ENCODE assay signal across 17 cellular contexts in the genomic region with DNA sequence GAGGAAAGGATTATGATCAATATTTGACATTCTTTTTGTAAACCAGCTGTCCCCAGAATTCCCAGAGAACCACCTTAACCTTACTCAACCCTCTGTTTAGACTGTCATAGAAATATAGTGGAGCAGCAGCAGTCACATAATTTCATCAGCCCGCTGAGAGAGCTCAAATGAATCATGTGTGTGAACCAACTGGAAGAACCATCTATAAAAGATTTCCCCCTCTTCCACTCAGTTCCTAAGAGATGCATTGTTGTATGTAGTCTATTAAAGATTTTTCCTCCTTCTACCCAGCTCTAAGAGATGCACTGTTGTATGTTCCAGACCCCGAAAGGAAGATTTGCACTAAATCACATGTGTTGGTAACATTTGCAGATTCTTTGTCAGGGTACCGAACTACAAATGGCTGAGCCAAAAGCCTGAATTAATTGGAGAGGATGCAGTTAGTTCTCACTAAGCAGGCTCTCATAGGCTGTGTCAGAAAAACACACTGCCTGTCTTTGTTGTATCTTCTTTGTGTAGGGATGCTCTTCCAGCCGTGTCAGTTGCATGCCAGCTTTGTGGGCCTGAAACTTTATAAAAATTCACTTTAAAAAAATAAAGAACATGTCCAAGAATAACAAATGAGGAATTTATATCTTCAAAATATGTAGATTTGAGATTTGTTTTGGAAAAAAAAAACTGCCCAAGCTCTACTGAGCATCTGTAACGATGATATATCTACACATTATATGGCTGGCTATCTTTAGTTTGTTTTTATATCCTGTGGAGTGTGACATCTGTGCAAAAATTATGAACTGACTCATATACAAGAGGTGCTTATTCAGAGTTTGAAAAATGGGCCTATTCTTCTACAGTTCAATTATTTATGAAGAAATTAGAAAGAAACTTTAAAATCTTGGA.
DNase-seq lines count a peak whose midpoint lies in the region; FAIRE-seq and TF ChIP-seq lines count a peak whose summit lies in the region.
"Had no signal": no experiment of that assay in that cellular context is flagged by ENCODE, and none has a peak within 500 bp of the region (broad histone marks: within the 10 kb centered on the region; RNA-seq: fewer than 3 reads in every experiment).

No MANE protein-coding gene starts in this region.

- H2BK120ac ChIP-seq in H1 (replicated peaks; ENCODE audit: low read depth, low read length) = no peak overlapping the region

- H3K23me2 ChIP-seq in H1 (ENCODE audit: low read depth, low read length) = no peaks in the 10 kb centered on the region

- H3K4me3 Mint-ChIP-seq in nephron = no peak overlapping the region
- H3K4me3 Mint-ChIP-seq: activated CD4-positive, alpha-beta T cell treated with anti-CD3 and anti-CD28 coated beads, Interleukin-2, amount 10 ng/mL, durations not matched to agents 24 days and 14 days; activated naive CD4-positive, alpha-beta T cell treated with anti-CD3 and anti-CD28 coated beads, Interleukin-2, amount 50 U/mL, for 24 hours had no signal

- H2BK5ac ChIP-seq in H1 (ENCODE audit: low read depth, low read length) = no peak overlapping the region

- no peak for TF ChIP-seq EP300 in H1 (IDR thresholded peaks at IDR 0.05; ENCODE audit: borderline replicate concordance in 1 of 2, low read depth in 2 of 2, low read length in 2 of 2)

- H3K4me3 ChIP-seq in H1 (ENCODE audit: extremely low read depth in 1 of 4, insufficient read depth in 2 of 4, low read depth in 3 of 4, low read length in 4 of 4) (no peak overlapping the region), esophagus squamous epithelium (no peak overlapping the region)
- H3K4me3 ChIP-seq: psoas muscle, suprapubic skin had no signal

- no peaks in the 10 kb centered on the region for H3K36me3 ChIP-seq in H1 (ENCODE audit: control insufficient read depth in 2 of 4, insufficient read depth in 4 of 4, low read length in 3 of 4)
- H3K36me3 ChIP-seq in esophagus squamous epithelium = no peaks in the 10 kb centered on the region
- H3K36me3 ChIP-seq: suprapubic skin had no signal

- DNase-seq in HEK293T (ENCODE audit: extremely low spot score) (no peak), OCI-M1 (lab: John Stamatoyannopoulos, UW) (peak; percentile 5), H1 (ENCODE audit: low read depth in 1 of 2, low spot score in 2 of 2) (no peak), NCI-H2029 (lab: John Stamatoyannopoulos, UW) (no peak), esophagus squamous epithelium (lab: John Stamatoyannopoulos, UW) (no peak), cerebellar nuclear complex (lab: John Stamatoyannopoulos, UW) (no peak)
- DNase-seq in stimulated activated naive CD4-positive, alpha-beta T cell treated with Interleukin-2 at 50 U/mL for 16 hours (lab: John Stamatoyannopoulos, UW) = no peak
- DNase-seq: activated CD4-positive, alpha-beta T cell treated with anti-CD3 and anti-CD28 coated beads, Interleukin-2, amount 10 ng/mL, durations not matched to agents 24 days and 14 days; activated T-cell treated with anti-CD3 and anti-CD28 coated beads for 4 hours; central memory CD4-positive, alpha-beta T cell; NCI-H1694; psoas muscle; T-helper 9 cell had no signal

- POLR2A ChIA-PET in HEK293T (lab: Yijun Ruan, JAX) (no interaction called here), H1 (lab: Charles Lee; ENCODE audit: partially characterized antibody) (no interaction called here)

- no peak for TF ChIP-seq RAD21 in H1 (IDR thresholded peaks at IDR 0.05 in 1 of 2, conservative IDR thresholded peaks at IDR 0.05 in 1 of 2; ENCODE audit: low read depth in 2 of 2, low read length in 2 of 2)

- H2BK15ac ChIP-seq in H1 (ENCODE audit: low read length) = no peak overlapping the region

- H4K91ac ChIP-seq in H1 (replicated peaks; ENCODE audit: insufficient read length, low read length) = no peak overlapping the region

- no peaks in the 10 kb centered on the region for H4K20me1 ChIP-seq in H1 (replicated peaks in 1 of 2; ENCODE audit: control insufficient read depth in 1 of 2, insufficient read depth in 2 of 2, low read length in 2 of 2)

- no peaks in the 10 kb centered on the region for H3K9me3 ChIP-seq in H1 (ENCODE audit: insufficient read depth in 2 of 2, low read depth in 1 of 2, low read length in 1 of 2)
- H3K9me3 ChIP-seq in esophagus squamous epithelium = no peaks in the 10 kb centered on the region
- H3K9me3 ChIP-seq: psoas muscle, suprapubic skin had no signal

- H4K8ac ChIP-seq in H1 (ENCODE audit: extremely low read depth, insufficient read depth, low read length) = no peak overlapping the region

- intact Hi-C loops in esophagus squamous epithelium (cut with DNase I) = no loop called here

- H3K27me3 Mint-ChIP-seq in nephron (ENCODE audit: low read depth) = no peaks in the 10 kb centered on the region
- H3K27me3 Mint-ChIP-seq: activated CD4-positive, alpha-beta T cell treated with anti-CD3 and anti-CD28 coated beads, Interleukin-2, amount 10 ng/mL, durations not matched to agents 24 days and 14 days; activated naive CD4-positive, alpha-beta T cell treated with anti-CD3 and anti-CD28 coated beads, Interleukin-2, amount 50 U/mL, for 24 hours had no signal

- no peaks in the 10 kb centered on the region for H3K79me1 ChIP-seq in H1 (ENCODE audit: low read depth, low read length)

- WGBS in H1 (ENCODE audit: extremely low coverage in 1 of 2, insufficient coverage in 1 of 2, insufficient read length in 1 of 2, insufficient replicate concordance in 2 of 2, low coverage in 1 of 2, low lambda C conversion rate in 2 of 2, missing lambda C conversion rate in 1 of 2), 2 experiments = 89% methylated on average over 5 of the region's 5 CpGs; no CpG with 5 or more reads in 1 of the 2 experiments
- 56 to 64% methylated on average over 5 of the region's 5 CpGs for WGBS in esophagus squamous epithelium, 2 donors

- no peak overlapping the region for H2BK12ac ChIP-seq in H1 (ENCODE audit: low read depth, low read length)

- H3K27me3 ChIP-seq in H1 (replicated peaks in 1 of 4; ENCODE audit: control insufficient read depth in 3 of 4, extremely low read depth in 1 of 4, insufficient read depth in 3 of 4, low read length in 3 of 4) = no peaks in the 10 kb centered on the region
- H3K27me3 ChIP-seq in esophagus squamous epithelium = no peaks in the 10 kb centered on the region
- H3K27me3 ChIP-seq: suprapubic skin had no signal

- H3K18ac ChIP-seq in H1 (ENCODE audit: extremely low read depth, low read length) = no peak overlapping the region

- no peak overlapping the region for H3K14ac ChIP-seq in H1 (ENCODE audit: insufficient read length)

- H3K79me2 ChIP-seq in H1 (ENCODE audit: control insufficient read depth in 1 of 2, insufficient read depth in 2 of 2, low read length in 2 of 2) = no peaks in the 10 kb centered on the region

- no peaks in the 10 kb centered on the region for H3K36me3 Mint-ChIP-seq in nephron (ENCODE audit: low read depth)
- H3K36me3 Mint-ChIP-seq: activated naive CD4-positive, alpha-beta T cell treated with anti-CD3 and anti-CD28 coated beads, Interleukin-2, amount 50 U/mL, for 24 hours had no signal

- no peak overlapping the region for H3K56ac ChIP-seq in H1 (replicated peaks; ENCODE audit: insufficient read length, low read depth, low read length)

- no peak overlapping the region for H2BK20ac ChIP-seq in H1 (ENCODE audit: low read length)

- H4K5ac ChIP-seq in H1 (ENCODE audit: insufficient read length, low read depth, low read length) = no peak overlapping the region

- no peaks in the 10 kb centered on the region for H3K9me3 Mint-ChIP-seq in nephron
- H3K9me3 Mint-ChIP-seq: activated CD4-positive, alpha-beta T cell treated with anti-CD3 and anti-CD28 coated beads, Interleukin-2, amount 10 ng/mL, durations not matched to agents 24 days and 14 days; activated naive CD4-positive, alpha-beta T cell treated with anti-CD3 and anti-CD28 coated beads, Interleukin-2, amount 50 U/mL, for 24 hours had no signal

- H2AK5ac ChIP-seq in H1 (ENCODE audit: low read depth, low read length) = no peak overlapping the region

- H3K27ac ChIP-seq in H1 (ENCODE audit: low read depth, low read length) (no peak overlapping the region), esophagus squamous epithelium (no peak overlapping the region)
- H3K27ac ChIP-seq: psoas muscle, suprapubic skin had no signal

- TF ChIP-seq POLR2A in H1 (IDR thresholded peaks at IDR 0.05; ENCODE audit: control extremely low read depth in 1 of 2, low read depth in 2 of 2, low read length in 2 of 2) = no peak
- TF ChIP-seq POLR2A in esophagus squamous epithelium (IDR thresholded peaks at IDR 0.05) = no peak

- peaks cover 52% of the 10 kb centered on the region for H3K4me1 Mint-ChIP-seq in nephron
- H3K4me1 Mint-ChIP-seq: activated CD4-positive, alpha-beta T cell treated with anti-CD3 and anti-CD28 coated beads, Interleukin-2, amount 10 ng/mL, durations not matched to agents 24 days and 14 days; activated naive CD4-positive, alpha-beta T cell treated with anti-CD3 and anti-CD28 coated beads, Interleukin-2, amount 50 U/mL, for 24 hours had no signal

- CTCF ChIA-PET in HEK293T (lab: Yijun Ruan, JAX) (no interaction called here), H1 (lab: Charles Lee; ENCODE audit: partially characterized antibody) (interaction anchor here (0.6 to 1.3 kb wide), 4 partner anchors 14 to 63 kb away, joined by 3 to 4 read pairs (median 3); no protein-coding TSS in a partner anchor)

- H3K4me2 ChIP-seq in H1 (ENCODE audit: insufficient read depth in 1 of 2, low read depth in 2 of 2, low read length in 2 of 2) = no peak overlapping the region

- no peak overlapping the region for H3K4ac ChIP-seq in H1 (replicated peaks; ENCODE audit: insufficient read length, low read depth, low read length)

- no peak overlapping the region for H3K23ac ChIP-seq in H1 (ENCODE audit: insufficient read length)

- 0 out of 2 replicates have a peak overlapping the region, but pooled peaks have one; percentile 44 for H2AFZ ChIP-seq in H1 (ENCODE audit: low read length)

- H3K4me1 ChIP-seq in H1 (replicated peaks in 1 of 4; ENCODE audit: control insufficient read depth in 3 of 4, insufficient read depth in 4 of 4, low read length in 3 of 4) = no peaks in the 10 kb centered on the region
- no peaks in the 10 kb centered on the region for H3K4me1 ChIP-seq in esophagus squamous epithelium
- H3K4me1 ChIP-seq: psoas muscle, suprapubic skin had no signal

- peak overlapping the region; percentile 86 to 92 (median 88) for H3K27ac Mint-ChIP-seq in nephron
- H3K27ac Mint-ChIP-seq: activated CD4-positive, alpha-beta T cell treated with anti-CD3 and anti-CD28 coated beads, Interleukin-2, amount 10 ng/mL, durations not matched to agents 24 days and 14 days; activated naive CD4-positive, alpha-beta T cell treated with anti-CD3 and anti-CD28 coated beads, Interleukin-2, amount 50 U/mL, for 24 hours had no signal

- no peak overlapping the region for H3K9ac ChIP-seq in H1 (replicated peaks in 1 of 4; ENCODE audit: extremely low read depth in 1 of 4, low read depth in 3 of 4, low read length in 3 of 4)

- TF ChIP-seq CTCF in H1 (IDR thresholded peaks at IDR 0.05; ENCODE audit: control extremely low read depth in 1 of 3, insufficient read depth in 1 of 3, low read depth in 1 of 3, low read length in 3 of 3) (no peak), nephron (IDR thresholded peaks at IDR 0.05; ENCODE audit: unreplicated experiment in 3 of 3) (no peak), esophagus squamous epithelium (IDR thresholded peaks at IDR 0.05) (no peak)

- FAIRE-seq in H1 (lab: Jason Lieb, UNC) = no peak
- FAIRE-seq: endothelial cell of umbilical vein had no signal

TF ChIP-seq in HEK293T, 16 proteins besides CTCF, POLR2A, EP300 and RAD21 (continues in another document):
- no peak for TF ChIP-seq ARNT (IDR thresholded peaks at IDR 0.05)
